In the genomic region with DNA sequence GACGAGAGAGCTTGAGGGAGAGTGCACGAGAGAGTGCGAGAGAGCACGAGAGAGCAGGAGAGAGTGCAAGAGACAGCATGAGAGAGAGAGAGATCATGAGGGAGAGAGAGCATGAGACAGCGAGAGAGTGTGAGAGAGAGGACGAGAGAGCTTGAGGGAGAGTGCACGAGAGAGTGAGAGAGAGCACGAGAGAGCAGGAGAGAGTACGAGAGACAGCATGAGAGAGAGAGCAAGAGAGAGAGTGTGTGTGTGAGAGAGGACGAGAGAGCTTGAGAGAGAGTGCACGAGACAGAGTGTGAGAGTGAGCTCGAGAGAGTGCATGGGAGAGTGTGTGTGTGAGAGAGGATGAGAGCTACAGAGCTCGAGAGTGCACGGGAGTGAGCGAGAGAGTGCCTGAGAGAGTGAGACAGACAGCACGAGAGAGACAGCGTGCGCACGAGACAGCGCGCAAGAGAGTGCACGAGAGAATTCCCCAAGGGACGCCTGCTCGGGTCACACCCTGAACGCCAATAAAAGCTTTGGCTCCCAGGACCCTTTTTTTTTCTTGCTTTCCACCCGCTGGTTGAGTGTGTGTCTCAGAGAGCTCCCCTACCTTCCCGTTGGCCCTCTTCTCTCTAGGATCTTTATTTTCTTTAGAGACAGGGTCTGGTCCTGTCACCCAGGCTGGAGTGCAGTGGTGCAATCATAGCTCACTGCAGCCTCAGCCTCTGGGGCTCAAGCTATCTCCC, we compare ENCODE assay signal across 11 cellular contexts. TPM values are rescaled to one million over a fixed set of nuclear protein-coding genes. Genes with fewer than 3 reads are reported as not detected.
A peak's percentile ranks its signal among the peaks of the same experiment; 100 is the strongest.
DNase-seq lines count a peak whose midpoint lies in the region; FAIRE-seq and TF ChIP-seq lines count a peak whose summit lies in the region.
"Had no signal": no experiment of that assay in that cellular context is flagged by ENCODE, and none has a peak within 500 bp of the region (broad histone marks: within the 10 kb centered on the region; RNA-seq: fewer than 3 reads in every experiment).

No MANE protein-coding gene starts in this region.

- peaks cover 2% of the 10 kb centered on the region for H3K4me1 ChIP-seq in mesendoderm (ENCODE audit: control insufficient read depth, low read depth, low read length)

- H2BK5ac ChIP-seq in mesendoderm (ENCODE audit: low read length), result no peak overlapping the region

- H3K9ac ChIP-seq in mesendoderm (ENCODE audit: low read length), result peak overlapping the region; percentile 64

- WGBS in mesendoderm (ENCODE audit: extremely low coverage, insufficient coverage, low lambda C conversion rate), result no CpG with 5 or more reads among the region's 27 CpGs

- no peaks in the 10 kb centered on the region for H3K36me3 ChIP-seq in mesendoderm (ENCODE audit: control insufficient read depth, insufficient read depth, low read length)

- peak overlapping the region; percentile 87 for H3K4me2 ChIP-seq in mesendoderm (ENCODE audit: low read length)

- H2BK120ac ChIP-seq in mesendoderm (ENCODE audit: low read depth, low read length), result no peak overlapping the region

- H2BK15ac ChIP-seq in mesendoderm (replicated peaks; ENCODE audit: low read depth), result no peak overlapping the region

- no peak overlapping the region for H3K23ac ChIP-seq in mesendoderm (ENCODE audit: low read length)

- peak overlapping the region; percentile 87 for H3K56ac ChIP-seq in mesendoderm (ENCODE audit: low read length)

- H3K4me1 Mint-ChIP-seq in Calu3 (ENCODE audit: low read depth, unreplicated experiment) (peaks cover 21% of the 10 kb centered on the region), HFFc6 (ENCODE audit: low read depth) (peaks cover 19% of the 10 kb centered on the region)
- H3K4me1 Mint-ChIP-seq in activated naive CD8-positive, alpha-beta T cell (ENCODE audit: low read depth), result peaks cover 47% of the 10 kb centered on the region

- no peak for FAIRE-seq in HTR-8/SVneo (lab: Jason Lieb, UNC)

- no peaks in the 10 kb centered on the region for H3K79me2 ChIP-seq in mesendoderm (ENCODE audit: control insufficient read depth, insufficient read depth, low read length)

- no peaks in the 10 kb centered on the region for H3K79me1 ChIP-seq in mesendoderm (ENCODE audit: low read length)

- no peak overlapping the region for H3K27ac ChIP-seq in mesendoderm (ENCODE audit: low read depth, low read length)

- no TSS peak for BruUV-seq in Calu3 (replicated peaks; lab: Mats Ljungman, UMichigan)

- no peak overlapping the region for H4K5ac ChIP-seq in mesendoderm (ENCODE audit: low read length)

- CTCF ChIA-PET in Calu3 (lab: Charles Lee), result interaction anchor here (0.6 to 0.9 kb wide), 2 partner anchors 32 to 215 kb away, joined by 3 to 4 read pairs; a partner anchor contains a TSS

- DNase-seq in Calu3, result no peak
- DNase-seq in HFFc6, result no peak
- peak; percentile 82 for DNase-seq in mesendoderm
- no peak for DNase-seq in kidney glomerular epithelial cell (lab: John Stamatoyannopoulos, UW)
- DNase-seq in HTR-8/SVneo (ENCODE audit: insufficient read length, low spot score), result no peak
- no peak for DNase-seq in NCI-H1694 (lab: John Stamatoyannopoulos, UW)
- DNase-seq in NCI-H82 (lab: John Stamatoyannopoulos, UW), result no peak
- DNase-seq: T-helper 9 cell had no signal

- H3K27me3 Mint-ChIP-seq in Calu3 (ENCODE audit: unreplicated experiment) (peaks cover 58% of the 10 kb centered on the region), HFFc6 (ENCODE audit: insufficient read depth) (peaks cover 53% of the 10 kb centered on the region)
- H3K27me3 Mint-ChIP-seq in activated naive CD8-positive, alpha-beta T cell, result peaks cover 35% of the 10 kb centered on the region

- no peak overlapping the region for H2AK5ac ChIP-seq in mesendoderm (ENCODE audit: low read length)

- no peak overlapping the region for H3K4ac ChIP-seq in mesendoderm (ENCODE audit: low read depth, low read length)

- intact Hi-C loops in Calu3 (cut with micrococcal nuclease; ENCODE audit: unreplicated experiment), result no loop called here

- H3K4me3 Mint-ChIP-seq in Calu3 (ENCODE audit: low read depth, unreplicated experiment) (peak overlapping the region; percentile 69), HFFc6 (peak overlapping the region; percentile 69)
- H3K4me3 Mint-ChIP-seq in activated naive CD8-positive, alpha-beta T cell, result peak overlapping the region; percentile 94

- no peaks in the 10 kb centered on the region for H3K9me3 Mint-ChIP-seq in Calu3 (ENCODE audit: low read depth, unreplicated experiment)
- no peaks in the 10 kb centered on the region for H3K9me3 Mint-ChIP-seq in HFFc6
- no peaks in the 10 kb centered on the region for H3K9me3 Mint-ChIP-seq in activated naive CD8-positive, alpha-beta T cell (ENCODE audit: low read depth)

- H3K36me3 Mint-ChIP-seq in Calu3 (ENCODE audit: insufficient read depth, unreplicated experiment) (no peaks in the 10 kb centered on the region), HFFc6 (ENCODE audit: low read depth) (no peaks in the 10 kb centered on the region)
- peaks cover 2% of the 10 kb centered on the region for H3K36me3 Mint-ChIP-seq in activated naive CD8-positive, alpha-beta T cell

- H3K27ac Mint-ChIP-seq in Calu3 (ENCODE audit: unreplicated experiment) (peak overlapping the region; percentile 5), HFFc6 (no peak overlapping the region)
- peak overlapping the region; percentile 13 for H3K27ac Mint-ChIP-seq in activated naive CD8-positive, alpha-beta T cell

- H3K4me3 ChIP-seq in mesendoderm (ENCODE audit: low read length), result peak overlapping the region; percentile 52

- no peak overlapping the region for H3K18ac ChIP-seq in mesendoderm (ENCODE audit: low read length)

- peaks cover 17% of the 10 kb centered on the region for H3K27me3 ChIP-seq in mesendoderm (ENCODE audit: insufficient read depth, low read length, poor library complexity)

- H4K8ac ChIP-seq in mesendoderm (ENCODE audit: low read depth, low read length), result no peak overlapping the region

- TF ChIP-seq CTCF in Calu3 (IDR thresholded peaks at IDR 0.05; ENCODE audit: unreplicated experiment) (no peak), HFFc6 (IDR thresholded peaks at IDR 0.05) (no peak)

RNA-seq across cellular contexts. Expression of a gene that starts 3.7 kb away (rescaled TPM):
- total RNA-seq in Calu3 (2022), result 0.68 TPM in 1 of 2 replicates, not detected in the other
- not detected for total RNA-seq in HFFc6 (2021; fragmentation: NEBNext Ultra II Directional; extraction: Animal tissue kit (Norgen Biotek cat#: 25700))
- polyA plus RNA-seq in mesendoderm (2013, experiment 1 of 2), result 0.77 TPM
- polyA plus RNA-seq in mesendoderm (2013, experiment 2 of 2), result 0.71 TPM
- total RNA-seq: liver, urinary bladder had no signal
- polyA plus RNA-seq: liver, urinary bladder had no signal

RNA-seq across cellular contexts. Expression of a gene that starts 56.4 kb away (rescaled TPM):
- total RNA-seq in Calu3 (2022), result 0.92 and 1.6 TPM in 2 replicates
- total RNA-seq in HFFc6 (2021; fragmentation: NEBNext Ultra II Directional; extraction: Animal tissue kit (Norgen Biotek cat#: 25700)), result 1 to 10 TPM in 4 of 6 experiments, under 1 TPM in 2; 0.57 to 3.7 (median 3.2) TPM
- 1.6 TPM for polyA plus RNA-seq in mesendoderm (2013, experiment 1 of 2)
- polyA plus RNA-seq in mesendoderm (2013, experiment 2 of 2), result 1.8 TPM
